Comparison of ENCODE assay signal across 8 cellular contexts in genomic region chr7:2353650-2354172, GRCh38. TPM values are rescaled to one million over a fixed set of nuclear protein-coding genes. Genes with fewer than 3 reads are reported as not detected.
A peak's percentile ranks its signal among the peaks of the same experiment; 100 is the strongest.
DNase-seq lines count a peak whose midpoint lies in the region; ATAC-seq, FAIRE-seq and TF ChIP-seq lines count a peak whose summit lies in the region.

No MANE protein-coding gene starts in this region.

- FAIRE-seq in HepG2 (lab: Jason Lieb, UNC): no peak

- CTCF ChIA-PET in HepG2 (lab: Yijun Ruan, JAX; ENCODE audit: low intra/inter-chr PET ratio, low total read pairs): no interaction called here

- ATAC-seq in HG02870 (IDR thresholded peaks at IDR 0.05; ENCODE audit: unreplicated experiment) (peak; percentile 47), HepG2 (peak; percentile 86)

- peak overlapping the region; percentile 96 to 98 (median 97) for H3K4me3 ChIP-seq in HepG2 (replicated peaks in 1 of 3; ENCODE audit: insufficient read depth in 1 of 3, low read depth in 2 of 3, low read length in 3 of 3)

- no peaks in the 10 kb centered on the region; a peak in 1 of 5 replicates for H3K27me3 ChIP-seq in HepG2 (ENCODE audit: control insufficient read depth in 1 of 2, insufficient read depth in 2 of 2, low read length in 2 of 2)

- TF ChIP-seq RAD21 in HepG2 (CRISPR knock-in tag; IDR thresholded peaks at IDR 0.05): peak; percentile 9; the same call in 1 of the 2 replicates

- peak overlapping the region; percentile 95 for H2AFZ ChIP-seq in HepG2 (ENCODE audit: low read length)

- TF ChIP-seq EP300 in HepG2 (IDR thresholded peaks at IDR 0.05; ENCODE audit: low read depth in 2 of 2, low read length in 2 of 2) (no peak), HepG2 (CRISPR knock-in tag; IDR thresholded peaks at IDR 0.05; ENCODE audit: borderline replicate concordance) (no peak)

- H3K9me3 ChIP-seq in HepG2 (ENCODE audit: low read length): no peaks in the 10 kb centered on the region

- POLR2A ChIA-PET in HepG2 (lab: Yijun Ruan, JAX): interaction anchor here (0.6 to 1.7 kb wide), 18 partner anchors 12 to 243 kb away, joined by 3 to 10 read pairs (median 5); partner anchors contain the start of genes CHST12, MAD1L1, MRM2 and NUDT1

- H3K4me2 ChIP-seq in HepG2 (ENCODE audit: low read depth, low read length): peak overlapping the region; percentile 80

- no peak; the same call in 1 of the 2 replicates for TF ChIP-seq CTCF in HepG2 (CRISPR knock-in tag; IDR thresholded peaks at IDR 0.05)

- intact Hi-C loops in HepG2 (cut with micrococcal nuclease; ENCODE audit: unreplicated experiment): loop anchor here (2.0 kb wide), 1 partner anchor 111 kb away; the partner anchor contains the start of genes MRM2 and NUDT1

- H3K27ac ChIP-seq in cingulate gyrus (ENCODE audit: low read depth, low read length) (peak overlapping the region; percentile 100), HepG2 (ENCODE audit: extremely low read length, insufficient read depth, low read length) (peak overlapping the region; percentile 100)

- peak; percentile 79 to 98 for TF ChIP-seq POLR2A in HepG2 (IDR thresholded peaks at IDR 0.05; ENCODE audit: insufficient read depth in 1 of 2, low read depth in 2 of 2, low read length in 2 of 2)

- DNase-seq in activated T-cell treated with anti-CD3 and anti-CD28 coated beads for 1 hour (ENCODE audit: low read depth) (peak; percentile 86), NCI-H1694 treated with DMSO at 0.1 percent for 48 hours (lab: John Stamatoyannopoulos, UW) (peak; percentile 91), HepG2 (ENCODE audit: low spot score) (peak; percentile 78)
- DNase-seq in activated T-cell treated with anti-CD3 and anti-CD28 coated beads, Interleukin-2, amount 50 U/mL, for 1 hour: no peak
- peak; percentile 79 to 86 (median 84) for DNase-seq in activated CD4-positive, CD25-positive, alpha-beta regulatory T cell (lab: John Stamatoyannopoulos, UW)
- peak; percentile 92 for DNase-seq in stimulated activated CD4-positive, alpha-beta T cell treated with anti-CD3 and anti-CD28 coated beads, Interleukin-4, amount 100 ng/mL, for 24 hours

- 6% methylated on average over 28 of the region's 33 CpGs for WGBS in HepG2 (ENCODE audit: low lambda C conversion rate)

- in situ Hi-C loops in HepG2 (cut with HindIII; ENCODE audit: extremely low pct_ligation_motif_present, low pct_unique_long_range_greater_than_20kb): no loop called here

- peak overlapping the region; percentile 100 for H3K9ac ChIP-seq in HepG2 (ENCODE audit: insufficient read depth, low read depth, low read length)

- H3K79me2 ChIP-seq in HepG2 (ENCODE audit: insufficient read depth, low read length): peaks cover 52% of the 10 kb centered on the region

- peaks cover 47% of the 10 kb centered on the region for H3K4me1 ChIP-seq in HepG2 (ENCODE audit: insufficient read depth, low read length)

- H4K20me1 ChIP-seq in HepG2 (ENCODE audit: insufficient read depth, low read length): peaks cover 29% of the 10 kb centered on the region

- BruUV-seq in HepG2 (replicated peaks; lab: Mats Ljungman, UMichigan): TSS peak; percentile 84

- peaks cover 2 to 18% of the 10 kb centered on the region in 2 experiments; a peak in 3 of 5 replicates for H3K36me3 ChIP-seq in HepG2 (replicated peaks in 1 of 2; ENCODE audit: control insufficient read depth in 1 of 2, insufficient read depth in 2 of 2, low read length in 2 of 2)

TF ChIP-seq in HepG2, 621 proteins besides CTCF, POLR2A, EP300 and RAD21 (continues in another document):
- peak; percentile 96 for TF ChIP-seq ZNF724P (CRISPR knock-in tag; IDR thresholded peaks at IDR 0.05; ENCODE audit: borderline replicate concordance)
- 0 out of 2 replicates have a peak, but pooled peaks have one; percentile 85 for TF ChIP-seq ZNF570 (CRISPR knock-in tag; IDR thresholded peaks at IDR 0.05; ENCODE audit: borderline replicate concordance)
- peak; percentile 81; the same call in 1 of the 2 replicates for TF ChIP-seq SNAPC2 (CRISPR knock-in tag; IDR thresholded peaks at IDR 0.05)
- TF ChIP-seq SNRNP70 (IDR thresholded peaks at IDR 0.05; ENCODE audit: low read depth, low read length): no peak
- peak; percentile 95; the same call in 2 of the 3 replicates for TF ChIP-seq MXI1 (IDR thresholded peaks at IDR 0.05; ENCODE audit: borderline replicate concordance, low read depth, low read length)

RNA-seq across cellular contexts. Expression of gene EIF3B, which starts 0.9 kb away (rescaled TPM):
- total RNA-seq in HepG2 (2016; rRNA removed; fragmentation: Illumina TruSeq; extraction: Trizol): 241 and 244 TPM in 2 replicates
- 49.6 and 52.0 TPM in 2 replicates for total RNA-seq in HepG2 (2016; cell fraction: cytosol; rRNA removed; fragmentation: Illumina TruSeq; extraction: Trizol; ENCODE audit: low read depth)
- 219 and 236 TPM in 2 replicates for total RNA-seq in HepG2 (2016; cell fraction: insoluble cytoplasmic fraction; rRNA removed; fragmentation: Illumina TruSeq; extraction: Trizol)
- 63.0 and 67.9 TPM in 2 replicates for total RNA-seq in HepG2 (2016; cell fraction: membrane; rRNA removed; fragmentation: Illumina TruSeq; extraction: Trizol)
- 134 and 151 TPM in 2 replicates for total RNA-seq in HepG2 (2016; cell fraction: nucleus; rRNA removed; fragmentation: Illumina TruSeq; extraction: Trizol)
- polyA plus RNA-seq in HepG2 (2011; rRNA removed): 91.2 and 92.2 TPM in 2 replicates
- 70.3 and 78.7 TPM in 2 replicates for polyA plus RNA-seq in HepG2 (2011; cell fraction: cytosol; rRNA removed)
- 243 and 250 TPM in 2 replicates for polyA plus RNA-seq in HepG2 (2011; cell fraction: nucleus; rRNA removed)
- 151 and 176 TPM in 2 replicates for polyA plus RNA-seq in HepG2 (2012)
- polyA plus RNA-seq in HepG2 (2016; cell fraction: cytosol; fragmentation: Illumina TruSeq; extraction: Trizol; ENCODE audit: low read depth): 11.2 and 14.3 TPM in 2 replicates
- polyA plus RNA-seq in HepG2 (2016; cell fraction: insoluble cytoplasmic fraction; fragmentation: Illumina TruSeq; extraction: Trizol; ENCODE audit: low read depth): 177 and 198 TPM in 2 replicates
- 27.4 and 32.0 TPM in 2 replicates for polyA plus RNA-seq in HepG2 (2016; cell fraction: membrane; fragmentation: Illumina TruSeq; extraction: Trizol; ENCODE audit: low read depth)
- 244 and 264 TPM in 2 replicates for polyA plus RNA-seq in HepG2 (2016; cell fraction: nucleus; fragmentation: Illumina TruSeq; extraction: Trizol; ENCODE audit: insufficient read depth, low read depth)
- polyA minus RNA-seq in HepG2 (2011; rRNA and poly(A)+ RNA removed; ENCODE audit: low replicate concordance): 152 and 244 TPM in 2 replicates
- 100 and 101 TPM in 2 replicates for polyA minus RNA-seq in HepG2 (2011; cell fraction: cytosol; rRNA and poly(A)+ RNA removed)
- polyA minus RNA-seq in HepG2 (2011; cell fraction: nucleus; rRNA and poly(A)+ RNA removed): 124 and 130 TPM in 2 replicates

RNA-seq across cellular contexts. Expression of gene SNX8, which starts 39.5 kb away (rescaled TPM):
- 20.6 and 33.7 TPM in 2 replicates for total RNA-seq in HepG2 (2016; rRNA removed; fragmentation: Illumina TruSeq; extraction: Trizol)
- 10.1 and 10.2 TPM in 2 replicates for total RNA-seq in HepG2 (2016; cell fraction: cytosol; rRNA removed; fragmentation: Illumina TruSeq; extraction: Trizol; ENCODE audit: low read depth)
- total RNA-seq in HepG2 (2016; cell fraction: insoluble cytoplasmic fraction; rRNA removed; fragmentation: Illumina TruSeq; extraction: Trizol): 22.2 and 35.3 TPM in 2 replicates
- total RNA-seq in HepG2 (2016; cell fraction: membrane; rRNA removed; fragmentation: Illumina TruSeq; extraction: Trizol): 13.0 and 13.3 TPM in 2 replicates
- 18.8 and 19.1 TPM in 2 replicates for total RNA-seq in HepG2 (2016; cell fraction: nucleus; rRNA removed; fragmentation: Illumina TruSeq; extraction: Trizol)
- 45.2 and 46.2 TPM in 2 replicates for polyA plus RNA-seq in HepG2 (2011; rRNA removed)
- 17.4 and 28.0 TPM in 2 replicates for polyA plus RNA-seq in HepG2 (2011; cell fraction: cytosol; rRNA removed)
- 34.3 and 35.3 TPM in 2 replicates for polyA plus RNA-seq in HepG2 (2011; cell fraction: nucleus; rRNA removed)
- polyA plus RNA-seq in HepG2 (2012): 22.7 and 25.0 TPM in 2 replicates
- 8.9 and 11.6 TPM in 2 replicates for polyA plus RNA-seq in HepG2 (2016; cell fraction: cytosol; fragmentation: Illumina TruSeq; extraction: Trizol; ENCODE audit: low read depth)
- 46.0 and 46.5 TPM in 2 replicates for polyA plus RNA-seq in HepG2 (2016; cell fraction: insoluble cytoplasmic fraction; fragmentation: Illumina TruSeq; extraction: Trizol; ENCODE audit: low read depth)
- polyA plus RNA-seq in HepG2 (2016; cell fraction: membrane; fragmentation: Illumina TruSeq; extraction: Trizol; ENCODE audit: low read depth): 14.2 and 16.9 TPM in 2 replicates
- 34.2 and 34.5 TPM in 2 replicates for polyA plus RNA-seq in HepG2 (2016; cell fraction: nucleus; fragmentation: Illumina TruSeq; extraction: Trizol; ENCODE audit: insufficient read depth, low read depth)
- 102 and 111 TPM in 2 replicates for polyA minus RNA-seq in HepG2 (2011; rRNA and poly(A)+ RNA removed; ENCODE audit: low replicate concordance)
- 18.2 and 21.3 TPM in 2 replicates for polyA minus RNA-seq in HepG2 (2011; cell fraction: cytosol; rRNA and poly(A)+ RNA removed)
- polyA minus RNA-seq in HepG2 (2011; cell fraction: nucleus; rRNA and poly(A)+ RNA removed): 8.0 and 15.6 TPM in 2 replicates

RNA-seq across cellular contexts. Expression of gene CHST12, which starts 49.7 kb away (rescaled TPM):
- total RNA-seq in HepG2 (2016; rRNA removed; fragmentation: Illumina TruSeq; extraction: Trizol): 3.7 and 6.4 TPM in 2 replicates
- total RNA-seq in HepG2 (2016; cell fraction: cytosol; rRNA removed; fragmentation: Illumina TruSeq; extraction: Trizol; ENCODE audit: low read depth): 1.4 and 1.5 TPM in 2 replicates
- 3.5 and 6.3 TPM in 2 replicates for total RNA-seq in HepG2 (2016; cell fraction: insoluble cytoplasmic fraction; rRNA removed; fragmentation: Illumina TruSeq; extraction: Trizol)
- 3.9 and 4.8 TPM in 2 replicates for total RNA-seq in HepG2 (2016; cell fraction: membrane; rRNA removed; fragmentation: Illumina TruSeq; extraction: Trizol)
- total RNA-seq in HepG2 (2016; cell fraction: nucleus; rRNA removed; fragmentation: Illumina TruSeq; extraction: Trizol): 5.8 and 6.9 TPM in 2 replicates
- polyA plus RNA-seq in HepG2 (2011; rRNA removed): 15.8 and 17.0 TPM in 2 replicates
- polyA plus RNA-seq in HepG2 (2011; cell fraction: cytosol; rRNA removed): 14.4 and 28.9 TPM in 2 replicates
- polyA plus RNA-seq in HepG2 (2011; cell fraction: nucleus; rRNA removed): 16.3 and 21.2 TPM in 2 replicates
- polyA plus RNA-seq in HepG2 (2012): 8.1 and 11.8 TPM in 2 replicates
- polyA plus RNA-seq in HepG2 (2016; cell fraction: cytosol; fragmentation: Illumina TruSeq; extraction: Trizol; ENCODE audit: low read depth): 3.3 and 4.7 TPM in 2 replicates
- polyA plus RNA-seq in HepG2 (2016; cell fraction: insoluble cytoplasmic fraction; fragmentation: Illumina TruSeq; extraction: Trizol; ENCODE audit: low read depth): 5.7 and 8.1 TPM in 2 replicates
- polyA plus RNA-seq in HepG2 (2016; cell fraction: membrane; fragmentation: Illumina TruSeq; extraction: Trizol; ENCODE audit: low read depth): 5.6 and 6.2 TPM in 2 replicates
- polyA plus RNA-seq in HepG2 (2016; cell fraction: nucleus; fragmentation: Illumina TruSeq; extraction: Trizol; ENCODE audit: insufficient read depth, low read depth): 21.2 and 23.6 TPM in 2 replicates
- 12.0 and 35.8 TPM in 2 replicates for polyA minus RNA-seq in HepG2 (2011; rRNA and poly(A)+ RNA removed; ENCODE audit: low replicate concordance)
- 12.9 and 20.5 TPM in 2 replicates for polyA minus RNA-seq in HepG2 (2011; cell fraction: cytosol; rRNA and poly(A)+ RNA removed)
- polyA minus RNA-seq in HepG2 (2011; cell fraction: nucleus; rRNA and poly(A)+ RNA removed): 5.7 TPM in 2 replicates
